In the genomic region with DNA sequence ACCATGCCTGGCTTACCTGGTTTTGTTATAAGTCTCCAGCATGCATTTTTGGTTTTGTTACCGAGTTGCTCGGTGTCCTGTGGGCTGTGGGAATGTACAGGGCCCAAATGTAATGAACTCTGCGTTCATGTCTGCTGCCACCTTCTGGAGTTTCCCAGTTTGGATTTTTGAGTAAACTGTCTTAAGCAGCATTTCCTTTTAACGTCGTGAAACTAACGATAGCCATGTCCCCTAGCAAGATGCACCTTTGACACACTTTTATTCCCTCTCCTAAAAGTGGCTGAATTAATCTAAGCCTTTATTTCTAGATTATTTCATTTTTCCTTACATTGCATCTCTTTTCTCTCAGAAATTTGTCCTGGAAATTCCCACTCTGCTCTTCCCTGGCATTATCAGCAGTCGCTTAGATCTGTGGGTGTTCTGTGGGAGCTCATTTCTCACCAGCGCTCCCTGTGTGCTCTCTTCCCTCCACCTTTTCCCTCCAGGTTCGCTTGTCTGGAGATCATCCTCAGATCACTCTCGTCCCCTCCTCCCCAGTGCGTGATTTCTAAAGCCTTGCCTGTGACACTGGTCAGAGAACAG, we compare ENCODE assay signal across 10 cellular contexts. TPM values are rescaled to one million over a fixed set of nuclear protein-coding genes. Genes with fewer than 3 reads are reported as not detected.
DNase-seq lines count a peak whose midpoint lies in the region; ATAC-seq, FAIRE-seq and TF ChIP-seq lines count a peak whose summit lies in the region.
"Not testable (repeated sequence)": the region's sequence is repeated elsewhere in the genome, so short reads cannot be mapped to it uniquely, and the experiment has no call there.
"Had no signal": no experiment of that assay in that cellular context is flagged by ENCODE, and none has a peak within 500 bp of the region (broad histone marks: within the 10 kb centered on the region; RNA-seq: fewer than 3 reads in every experiment).

No MANE protein-coding gene starts in this region.

- H3K27me3 ChIP-seq in GM23338 (ENCODE audit: insufficient read depth); colonic mucosa: not testable (repeated sequence)
- peaks cover 0 to 19% (median 3%) of the 10 kb centered on the region in 7 donors for H3K27me3 ChIP-seq in heart right ventricle

- H3K4me3 Mint-ChIP-seq in GM23338 (peak overlapping the region; percentile 14; the same call in 1 of the 3 replicates), WTC11 (peak overlapping the region; percentile 43; the same call in 1 of the 2 replicates)
- not testable (repeated sequence) for H3K4me3 Mint-ChIP-seq in memory B cell

- peak overlapping the region; percentile 70 for H3K4me2 ChIP-seq in GM23338

- not testable (repeated sequence) for H3K36me3 ChIP-seq in GM23338 (ENCODE audit: insufficient read depth); colonic mucosa; heart right ventricle

- 0 out of 2 replicates have a peak overlapping the region, but pooled peaks have one; percentile 57 for H3K27ac ChIP-seq in GM23338 (ENCODE audit: low read depth)
- H3K27ac ChIP-seq in colonic mucosa, result peak overlapping the region; percentile 57
- H3K27ac ChIP-seq in heart right ventricle, result not testable (repeated sequence)

- DNase-seq in D721Med (ENCODE audit: insufficient read length, low spot score); GM23338 (ENCODE audit: low spot score); WTC11 (ENCODE audit: low spot score); colonic mucosa; heart right ventricle; memory B cell (ENCODE audit: low spot score in 2 of 2): not testable (repeated sequence)
- DNase-seq in NB4 (ENCODE audit: low read depth), result peak; percentile 29

- H4K20me1 ChIP-seq in GM23338 (replicated peaks; ENCODE audit: insufficient read depth), result not testable (repeated sequence)

- H3F3A ChIP-seq in GM23338 (replicated peaks; ENCODE audit: low read depth), result peaks cover 13% of the 10 kb centered on the region; the same call in 1 of the 2 replicates

- H3K9me2 ChIP-seq in GM23338 (ENCODE audit: insufficient read depth), result not testable (repeated sequence)

- H3K27me3 Mint-ChIP-seq in GM23338 (ENCODE audit: insufficient read depth, low read depth, poor library complexity) (peaks cover 17% of the 10 kb centered on the region), WTC11 (ENCODE audit: low read depth) (peaks cover 61% of the 10 kb centered on the region)
- not testable (repeated sequence) for H3K27me3 Mint-ChIP-seq in memory B cell

- peak overlapping the region; percentile 24 to 58 for H3K9ac ChIP-seq in colonic mucosa (ENCODE audit: low read depth in 2 of 2, low read length in 2 of 2)

- peak; percentile 1 for TF ChIP-seq CTCF in D721Med (IDR thresholded peaks at IDR 0.05; ENCODE audit: insufficient read depth, missing control alignments)
- peak in 1 of 2 experiments; percentile 24; a peak in 1 of 4 replicates for TF ChIP-seq CTCF in GM23338 (conservative IDR thresholded peaks at IDR 0.05; ENCODE audit: low read depth in 2 of 2)
- TF ChIP-seq CTCF in NB4 (IDR thresholded peaks at IDR 0.05; ENCODE audit: low read depth, low read length), result peak; percentile 20
- not testable (repeated sequence) for TF ChIP-seq CTCF in WTC11 (IDR thresholded peaks at IDR 0.05); colonic mucosa (IDR thresholded peaks at IDR 0.05); heart right ventricle (IDR thresholded peaks at IDR 0.05)

- ATAC-seq in GM23338 (peak; percentile 27), WTC11 (peak; percentile 15), heart right ventricle (peak in 5 of 8 donors; percentile 16 to 72 (median 49))
- not testable (repeated sequence) for ATAC-seq in memory B cell (ENCODE audit: low read depth)

- WGBS in heart right ventricle, 2 donors, result 47% methylated on average over 11 of the region's 11 CpGs

- H3K4me1 ChIP-seq in GM23338 (ENCODE audit: insufficient read depth), result peaks cover 18% of the 10 kb centered on the region
- not testable (repeated sequence) for H3K4me1 ChIP-seq in colonic mucosa
- H3K4me1 ChIP-seq in heart right ventricle, result peaks cover 0 to 18% (median 0%) of the 10 kb centered on the region in 9 donors

- not testable (repeated sequence) for TF ChIP-seq POLR2A in NB4 (IDR thresholded peaks at IDR 0.05; ENCODE audit: extremely low read depth, insufficient read length)

- H3K9me3 ChIP-seq in colonic mucosa, heart right ventricle: not testable (repeated sequence)

- CTCF ChIA-PET in WTC11 (lab: Charles Lee), result interaction anchor here (0.7 to 6.2 kb wide), 38 partner anchors 8 to 527 kb away, joined by 3 to 102 read pairs (median 8); a partner anchor contains a TSS

- H3K27ac Mint-ChIP-seq in GM23338, result not testable (repeated sequence)
- peak overlapping the region; percentile 24 for H3K27ac Mint-ChIP-seq in WTC11
- peak overlapping the region; percentile 18 for H3K27ac Mint-ChIP-seq in memory B cell

- POLR2A ChIA-PET in WTC11 (lab: Charles Lee), result interaction anchor here (1.5 kb wide), 1 partner anchor 47 kb away, joined by 7 read pairs; no protein-coding TSS in a partner anchor

- not testable (repeated sequence) for H3K36me3 Mint-ChIP-seq in GM23338 (ENCODE audit: low read depth); memory B cell
- H3K36me3 Mint-ChIP-seq in WTC11, result peaks cover 21% of the 10 kb centered on the region

- H3K9me3 Mint-ChIP-seq in GM23338, memory B cell: not testable (repeated sequence)
- H3K9me3 Mint-ChIP-seq in WTC11, result peaks cover 24% of the 10 kb centered on the region

- not testable (repeated sequence) for H3K79me2 ChIP-seq in GM23338 (replicated peaks; ENCODE audit: insufficient read depth)

- H3K4me1 Mint-ChIP-seq in GM23338 (peaks cover 28% of the 10 kb centered on the region), WTC11 (peaks cover 35% of the 10 kb centered on the region), memory B cell (peaks cover 13% of the 10 kb centered on the region)

- intact Hi-C loops in colonic mucosa (cut with DNase I); heart right ventricle (cut with DNase I): not testable (repeated sequence)

- not testable (repeated sequence) for H3K4me3 ChIP-seq in GM23338; NB4 (ENCODE audit: low read depth, low read length); colonic mucosa; heart right ventricle

- not testable (repeated sequence) for FAIRE-seq in D721Med (lab: Jason Lieb, UNC)

- H2AFZ ChIP-seq in GM23338, result peak overlapping the region; percentile 73

RNA-seq across cellular contexts. Expression of a gene that starts 2.0 kb away (rescaled TPM):
- total RNA-seq in GM23338 (2014; rRNA removed; shearing (Covaris generic)), result not detected in 2 replicates
- not detected in 2 replicates for polyA plus RNA-seq in GM23338 (2016; fragmentation: Nextera tagmentation; extraction: Ambion mirVana)
- not detected in 3 replicates for total RNA-seq in WTC11 (2021)
- total RNA-seq in colonic mucosa, result not detected
- total RNA-seq in heart right ventricle, result not detected
- under 1 TPM in 1 of 2 donors, not detected in 1; 0.04 TPM for polyA plus RNA-seq in heart right ventricle
- total RNA-seq: MCF 10A, NCI-H460, Right ventricle myocardium inferior had no signal

RNA-seq across cellular contexts. Expression of a gene that starts 11.0 kb away (rescaled TPM):
- not detected in 2 replicates for total RNA-seq in GM23338 (2014; rRNA removed; shearing (Covaris generic))
- not detected in 2 replicates for polyA plus RNA-seq in GM23338 (2016; fragmentation: Nextera tagmentation; extraction: Ambion mirVana)
- total RNA-seq in WTC11 (2021), result not detected in 3 replicates
- total RNA-seq in colonic mucosa, result not detected
- not detected for total RNA-seq in heart right ventricle
- not detected for polyA plus RNA-seq in heart right ventricle
- total RNA-seq: MCF 10A, NCI-H460, Right ventricle myocardium inferior had no signal

RNA-seq across cellular contexts. Expression of a gene that starts 12.2 kb away (rescaled TPM):
- not detected in 2 replicates for total RNA-seq in GM23338 (2014; rRNA removed; shearing (Covaris generic))
- polyA plus RNA-seq in GM23338 (2016; fragmentation: Nextera tagmentation; extraction: Ambion mirVana) (not detected in 2 replicates), heart right ventricle (not detected)
- total RNA-seq in WTC11 (2021) (not detected in 3 replicates), colonic mucosa (not detected), heart right ventricle (not detected)
- total RNA-seq: MCF 10A, NCI-H460, Right ventricle myocardium inferior had no signal

RNA-seq across cellular contexts. Expression of a gene that starts 24.0 kb away (rescaled TPM):
- 1.1 and 3.3 TPM in 2 replicates for total RNA-seq in GM23338 (2014; rRNA removed; shearing (Covaris generic))
- polyA plus RNA-seq in GM23338 (2016; fragmentation: Nextera tagmentation; extraction: Ambion mirVana) (1.1 TPM in 2 replicates), heart right ventricle (1 to 10 TPM; 5.9 to 7.7 TPM)
- total RNA-seq in WTC11 (2021) (1.7 to 2.5 TPM (median 2.4 TPM) in 3 replicates), colonic mucosa (10 to 100 TPM; 21.8 to 33.9 TPM), heart right ventricle (10 to 100 TPM; 10.4 to 53.5 (median 22.2) TPM)

RNA-seq across cellular contexts. Expression of a gene that starts 25.9 kb away (rescaled TPM):
- total RNA-seq in GM23338 (2014; rRNA removed; shearing (Covaris generic)), result not detected in 2 replicates
- polyA plus RNA-seq in GM23338 (2016; fragmentation: Nextera tagmentation; extraction: Ambion mirVana) (not detected in 2 replicates), heart right ventricle (not detected)
- total RNA-seq in WTC11 (2021) (not detected in 3 replicates), colonic mucosa (not detected), heart right ventricle (not detected)
- total RNA-seq: MCF 10A, NCI-H460, Right ventricle myocardium inferior had no signal
